Comparison of ENCODE assay signal across 14 cellular contexts in genomic region chr22:32576553-32577255, GRCh38.
"Had no signal": no experiment of that assay in that cellular context is flagged by ENCODE, and none has a peak within 500 bp of the region (broad histone marks: within the 10 kb centered on the region; RNA-seq: fewer than 3 reads in every experiment).

No MANE protein-coding gene starts in this region.

- H3K9me3 ChIP-seq: uterus had no signal

- ATAC-seq: activated T-helper 17 cell treated with anti-CD3 and anti-CD28 coated beads, Interleukin-2, amount 50 U/mL, for 72 hours; left ventricle myocardium superior had no signal

- H3K4me3 ChIP-seq: coronary artery, hepatocyte, uterus had no signal

- H3K27ac ChIP-seq: coronary artery, epithelial cell of prostate, hepatocyte, parathyroid adenoma, uterus had no signal

- H3K4me1 ChIP-seq: parathyroid adenoma, uterus had no signal

- H3K4me2 ChIP-seq: hepatocyte had no signal

- H2AFZ ChIP-seq: hepatocyte, parathyroid adenoma had no signal

- H3K9ac ChIP-seq: parathyroid adenoma had no signal

- H3K36me3 ChIP-seq: uterus had no signal

- H3K79me2 ChIP-seq: hepatocyte, parathyroid adenoma had no signal

- H3K27me3 ChIP-seq: uterus had no signal

- DNase-seq: activated CD4-positive, alpha-beta T cell treated with anti-CD3 and anti-CD28 coated beads, Interleukin-2, amount 50 U/mL, for 1 hour; activated CD4-positive, CD25-positive, alpha-beta regulatory T cell; activated naive CD4-positive, alpha-beta T cell treated with anti-CD3 and anti-CD28 coated beads, Interleukin-2, amount 10 ng/mL, durations not matched to agents 7 days and 5 days; activated T-cell treated with anti-CD3 and anti-CD28 coated beads for 4 hours; central memory CD4-positive, alpha-beta T cell; effector CD8-positive, alpha-beta T cell; left ventricle myocardium superior; retina; uterus had no signal
